1 cellular context compared by ENCODE assay signal in genomic region chr4:52015366-52015765, GRCh38.
TF ChIP-seq lines count a peak whose summit lies in the region.

No MANE protein-coding gene starts in this region.

TF ChIP-seq in IMR-90, 13 proteins besides CTCF, POLR2A, EP300 and RAD21 (continued from another document):
- TF ChIP-seq ELK1 (IDR thresholded peaks at IDR 0.05; ENCODE audit: borderline replicate concordance, low read depth, low read length) = no peak
- no peak for TF ChIP-seq CEBPB (IDR thresholded peaks at IDR 0.05; ENCODE audit: low read depth, low read length)
- no peak for TF ChIP-seq USF2 (IDR thresholded peaks at IDR 0.05; ENCODE audit: low read depth, low read length)
- no peak for TF ChIP-seq FOS (IDR thresholded peaks at IDR 0.05; ENCODE audit: low read depth, low read length)
- TF ChIP-seq CHD1 (IDR thresholded peaks at IDR 0.05; ENCODE audit: low read depth, low read length) = no peak
- no peak for TF ChIP-seq RFX5 (IDR thresholded peaks at IDR 0.05; ENCODE audit: low read depth, low read length)
- TF ChIP-seq RCOR1 (IDR thresholded peaks at IDR 0.05; ENCODE audit: insufficient replicate concordance, low read length) = no peak
- no peak for TF ChIP-seq MAZ (IDR thresholded peaks at IDR 0.05; ENCODE audit: borderline replicate concordance, low read depth, low read length)
- TF ChIP-seq BHLHE40 (IDR thresholded peaks at IDR 0.05; ENCODE audit: low read depth, low read length) = no peak
- TF ChIP-seq SMC3 (IDR thresholded peaks at IDR 0.05; ENCODE audit: low read depth, low read length) = no peak
- TF ChIP-seq MXI1 (IDR thresholded peaks at IDR 0.05; ENCODE audit: borderline replicate concordance, low read depth, low read length) = no peak
